8 cellular contexts compared by ENCODE assay signal in the genomic region with DNA sequence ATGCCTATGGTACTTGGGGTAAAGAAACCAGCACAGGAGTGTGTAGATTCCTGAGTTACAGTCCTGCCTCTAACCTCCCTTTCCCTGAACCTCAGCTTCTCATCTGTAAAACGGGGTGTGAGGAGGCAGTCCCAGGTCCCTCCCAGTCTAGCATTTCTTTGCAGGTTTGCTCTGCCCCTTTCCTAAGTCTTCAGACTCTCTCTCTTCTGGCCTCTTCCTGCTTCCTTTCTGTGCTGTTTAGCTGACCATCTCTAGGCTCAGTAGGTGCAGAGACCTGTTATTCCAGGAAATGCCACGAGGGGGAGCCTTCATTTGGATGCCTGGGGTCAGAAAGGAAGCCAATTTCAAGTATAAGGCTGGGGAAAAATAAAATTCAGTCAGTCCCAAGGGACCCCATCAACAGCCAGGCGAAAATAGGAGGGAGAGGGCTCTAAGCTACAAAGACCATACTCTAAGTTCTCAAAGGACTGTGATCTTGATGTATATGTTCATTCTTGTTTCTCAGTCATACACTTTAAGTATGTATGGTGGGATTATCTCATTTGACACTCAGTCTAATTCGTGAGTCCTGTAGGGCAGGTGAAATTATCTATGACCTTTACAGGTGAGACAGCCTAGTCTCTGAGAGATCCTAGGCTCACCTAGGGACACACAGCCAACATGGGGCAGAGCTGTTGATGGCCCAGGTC.
DNase-seq lines count a peak whose midpoint lies in the region; ATAC-seq and TF ChIP-seq lines count a peak whose summit lies in the region.

No MANE protein-coding gene starts in this region.

- H3K27ac ChIP-seq in esophagus muscularis mucosa (replicated peaks in 1 of 4) = no peak overlapping the region

- peaks cover 16 to 41% (median 36%) of the 10 kb centered on the region in 4 donors for H3K4me1 ChIP-seq in esophagus muscularis mucosa

- H3K36me3 ChIP-seq in esophagus muscularis mucosa = no peaks in the 10 kb centered on the region

- no peaks in the 10 kb centered on the region for H3K9me3 Mint-ChIP-seq in natural killer cell treated with Interleukin-12 subunit alpha and Interleukin-12 subunit beta and Interleukin-15 and Interleukin-18, amount 100 ng/mL, for 72 hours
- H3K9me3 Mint-ChIP-seq in stimulated activated naive B cell treated with anti-CD40 and anti-IgM and Interleukin-4, amounts not matched to agents 10 μg/mL and 1 μg/mL and 100 μg/mL, for 72 hours = peaks cover 0 to under 1% of the 10 kb centered on the region in 2 donors

- DNase-seq in DMS53 treated with DMSO at 0.1 percent for 48 hours (lab: John Stamatoyannopoulos, UW; ENCODE audit: unreplicated experiment) (peak; percentile 86), HuH-7.5 (ENCODE audit: low spot score) (peak; percentile 69), OCI-M1 (lab: John Stamatoyannopoulos, UW) (peak; percentile 90), activated T-cell treated with anti-CD3 and anti-CD28 coated beads for 1 hour (ENCODE audit: low read depth) (peak; percentile 76), esophagus muscularis mucosa (ENCODE audit: extremely low spot score) (peak; percentile 96)
- peak; percentile 83 for DNase-seq in natural killer cell treated with Interleukin-12 subunit alpha and Interleukin-12 subunit beta and Interleukin-15 and Interleukin-18, amount 100 ng/mL, for 72 hours (ENCODE audit: low spot score)
- DNase-seq in stimulated activated naive B cell treated with anti-CD40 and anti-IgM and Interleukin-4, amounts not matched to agents 10 μg/mL and 1 μg/mL and 100 μg/mL, for 72 hours = peak; percentile 67

- H3K36me3 Mint-ChIP-seq in natural killer cell treated with Interleukin-12 subunit alpha and Interleukin-12 subunit beta and Interleukin-15 and Interleukin-18, amount 100 ng/mL, for 72 hours = no peaks in the 10 kb centered on the region
- no peaks in the 10 kb centered on the region for H3K36me3 Mint-ChIP-seq in stimulated activated naive B cell treated with anti-CD40 and anti-IgM and Interleukin-4, amounts not matched to agents 10 μg/mL and 1 μg/mL and 100 μg/mL, for 72 hours

- no peak overlapping the region for H3K27ac Mint-ChIP-seq in natural killer cell treated with Interleukin-12 subunit alpha and Interleukin-12 subunit beta and Interleukin-15 and Interleukin-18, amount 100 ng/mL, for 72 hours
- H3K27ac Mint-ChIP-seq in stimulated activated naive B cell treated with anti-CD40 and anti-IgM and Interleukin-4, amounts not matched to agents 10 μg/mL and 1 μg/mL and 100 μg/mL, for 72 hours = no peak overlapping the region

- H3K9me3 ChIP-seq in esophagus muscularis mucosa = peaks cover 0 to 5% (median 2%) of the 10 kb centered on the region in 4 donors

- peak; percentile 65 to 73 for ATAC-seq in natural killer cell treated with Interleukin-12 subunit alpha and Interleukin-12 subunit beta and Interleukin-15 and Interleukin-18, amount 100 ng/mL, for 72 hours
- peak; percentile 44 to 47 for ATAC-seq in stimulated activated naive B cell treated with anti-CD40 and anti-IgM and Interleukin-4, amounts not matched to agents 10 μg/mL and 1 μg/mL and 100 μg/mL, for 72 hours (replicated peaks)
- no peak for ATAC-seq in HG03139 (IDR thresholded peaks at IDR 0.05; ENCODE audit: unreplicated experiment)

- TF ChIP-seq CTCF in esophagus muscularis mucosa (IDR thresholded peaks at IDR 0.05) = peak; percentile 81 to 90 (median 90)

- no peaks in the 10 kb centered on the region for H3K27me3 ChIP-seq in esophagus muscularis mucosa

- peaks cover 0 to 4% of the 10 kb centered on the region in 2 donors for H3K4me1 Mint-ChIP-seq in natural killer cell treated with Interleukin-12 subunit alpha and Interleukin-12 subunit beta and Interleukin-15 and Interleukin-18, amount 100 ng/mL, for 72 hours (ENCODE audit: low read depth in 2 of 2)
- H3K4me1 Mint-ChIP-seq in stimulated activated naive B cell treated with anti-CD40 and anti-IgM and Interleukin-4, amounts not matched to agents 10 μg/mL and 1 μg/mL and 100 μg/mL, for 72 hours = peaks cover 9 to 11% of the 10 kb centered on the region in 2 donors

- no peak for TF ChIP-seq EP300 in esophagus muscularis mucosa (IDR thresholded peaks at IDR 0.05)

- peaks cover 17 to 24% of the 10 kb centered on the region in 2 donors for H3K27me3 Mint-ChIP-seq in natural killer cell treated with Interleukin-12 subunit alpha and Interleukin-12 subunit beta and Interleukin-15 and Interleukin-18, amount 100 ng/mL, for 72 hours
- H3K27me3 Mint-ChIP-seq in stimulated activated naive B cell treated with anti-CD40 and anti-IgM and Interleukin-4, amounts not matched to agents 10 μg/mL and 1 μg/mL and 100 μg/mL, for 72 hours = peaks cover 4 to 20% of the 10 kb centered on the region in 2 donors

- no peak overlapping the region for H3K4me3 ChIP-seq in esophagus muscularis mucosa

- H3K4me3 Mint-ChIP-seq in natural killer cell treated with Interleukin-12 subunit alpha and Interleukin-12 subunit beta and Interleukin-15 and Interleukin-18, amount 100 ng/mL, for 72 hours = no peak overlapping the region
- no peak overlapping the region for H3K4me3 Mint-ChIP-seq in stimulated activated naive B cell treated with anti-CD40 and anti-IgM and Interleukin-4, amounts not matched to agents 10 μg/mL and 1 μg/mL and 100 μg/mL, for 72 hours

- intact Hi-C loops in esophagus muscularis mucosa (cut with DNase I) = loop anchor here (1.0 to 10.0 kb wide), 5 partner anchors 57 to 260 kb away; partner anchors contain the start of gene FOXP4

- 17% methylated on average over 4 of the region's 4 CpGs for WGBS in esophagus muscularis mucosa

- no peak for TF ChIP-seq POLR2A in esophagus muscularis mucosa (IDR thresholded peaks at IDR 0.05; ENCODE audit: low read depth)
